Comparison of ENCODE assay signal across 20 cellular contexts in genomic region chr13:25380082-25380481, GRCh38. TPM values are rescaled to one million over a fixed set of nuclear protein-coding genes. Genes with fewer than 3 reads are reported as not detected.
"Had no signal": no experiment of that assay in that cellular context is flagged by ENCODE, and none has a peak within 500 bp of the region (broad histone marks: within the 10 kb centered on the region; RNA-seq: fewer than 3 reads in every experiment).

No MANE protein-coding gene starts in this region.

- H3K4me1 ChIP-seq: lower lobe of right lung, sigmoid colon, testis, upper lobe of left lung had no signal

- H3K4me3 ChIP-seq: coronary artery, lower lobe of right lung, sigmoid colon, smooth muscle cell, testis, upper lobe of left lung had no signal

- DNase-seq: activated CD4-positive, alpha-beta memory T cell treated with anti-CD3 and anti-CD28 coated beads for 36 hours; activated CD4-positive, alpha-beta T cell treated with anti-CD3 and anti-CD28 coated beads for 48 hours; activated effector memory CD4-positive, alpha-beta T cell treated with anti-CD3 and anti-CD28 coated beads, Interleukin-2, amount 50 U/mL, for 16 hours; activated naive CD4-positive, alpha-beta T cell treated with anti-CD3 and anti-CD28 coated beads, Interleukin-2, amount 10 ng/mL, durations not matched to agents 7 days and 5 days; amygdala; cerebellar nuclear complex; endodermal cell; kidney; lower lobe of right lung; natural killer cell; retina; sigmoid colon; stimulated activated CD4-positive, alpha-beta T cell treated with anti-CD3 and anti-CD28 coated beads, Interleukin-15, amount 100 ng/mL, for 24 hours; stimulated activated naive B cell treated with anti-CD40 and anti-IgM and Interleukin-4, amounts not matched to agents 10 μg/mL and 1 μg/mL and 100 μg/mL, for 72 hours; T-helper 9 cell; testis had no signal

- H3K36me3 ChIP-seq: lower lobe of right lung, sigmoid colon, upper lobe of left lung had no signal

- H3K27ac ChIP-seq: coronary artery, lower lobe of right lung, sigmoid colon, testis, upper lobe of left lung had no signal

- H3K27me3 ChIP-seq: testis, upper lobe of left lung had no signal

- ATAC-seq: left lobe of liver; lower lobe of right lung; natural killer cell; stimulated activated naive B cell treated with anti-CD40 and anti-IgM and Interleukin-4, amounts not matched to agents 10 μg/mL and 1 μg/mL and 100 μg/mL, for 72 hours had no signal

- H3K9me3 ChIP-seq: lower lobe of right lung, sigmoid colon, testis, upper lobe of left lung had no signal

- H3K4me2 ChIP-seq: smooth muscle cell had no signal

RNA-seq across cellular contexts. Expression of gene ATP8A2, which starts 8.3 kb away (rescaled TPM):
- total RNA-seq: left lobe of liver had no signal
